In genomic region chr3:112773864-112774263, GRCh38 we compare ENCODE assay signal across 12 cellular contexts.
DNase-seq lines count a peak whose midpoint lies in the region; ATAC-seq, FAIRE-seq and TF ChIP-seq lines count a peak whose summit lies in the region.
"Had no signal": no experiment of that assay in that cellular context is flagged by ENCODE, and none has a peak within 500 bp of the region (broad histone marks: within the 10 kb centered on the region; RNA-seq: fewer than 3 reads in every experiment).

No MANE protein-coding gene starts in this region.

- no peak for TF ChIP-seq CTCF in Panc1 (IDR thresholded peaks at IDR 0.05)

- POLR2A ChIA-PET in Panc1 (lab: Charles Lee): no interaction called here

- in situ Hi-C loops in Panc1 (cut with HindIII; ENCODE audit: low pct_unique_long_range_greater_than_20kb, low sequenced_read_pairs): no loop called here

- CTCF ChIA-PET in Panc1 (lab: Charles Lee): interaction anchor here (0.6 kb wide), 1 partner anchor 1754 kb away, joined by 4 read pairs; no protein-coding TSS in a partner anchor

- H3K36me3 ChIP-seq in Panc1 (ENCODE audit: control insufficient read depth, insufficient read depth, low read length): no peaks in the 10 kb centered on the region
- H3K36me3 ChIP-seq: WERI-Rb-1 had no signal

- intact Hi-C loops in Panc1 (cut with micrococcal nuclease; ENCODE audit: unreplicated experiment): no loop called here

- no peaks in the 10 kb centered on the region for H3K27me3 ChIP-seq in Panc1 (ENCODE audit: control insufficient read depth, insufficient read depth, low read length)

- ATAC-seq in GM21723 (IDR thresholded peaks at IDR 0.05; ENCODE audit: unreplicated experiment) (peak; percentile 56), Panc1 (no peak), GM21529 (IDR thresholded peaks at IDR 0.05; ENCODE audit: unreplicated experiment) (no peak)

- DNase-seq in COLO668 (lab: John Stamatoyannopoulos, UW; ENCODE audit: unreplicated experiment) (peak; percentile 77), Panc1 (ENCODE audit: low read depth, low spot score) (peak; percentile 30), epithelial cell of prostate (ENCODE audit: low read depth, low spot score) (peak; percentile 92), NOMO-1 treated with dmso at 0.1 percent for 144 hours (lab: John Stamatoyannopoulos, UW; ENCODE audit: unreplicated experiment) (no peak), GM12892 (ENCODE audit: insufficient read length) (no peak), GM03348 (ENCODE audit: low spot score) (no peak)
- DNase-seq: dermis blood vessel endothelial cell; NCI-H146; stimulated activated CD4-positive, alpha-beta T cell treated with anti-CD3 and anti-CD28 coated beads, Interleukin-1b, Interleukin-23, amount 100 ng/mL, for 48 hours; WERI-Rb-1 had no signal

- H3K27ac ChIP-seq in Panc1 (ENCODE audit: low read length) (no peak overlapping the region), epithelial cell of prostate (peak overlapping the region; percentile 99)
- H3K27ac ChIP-seq: WERI-Rb-1 had no signal

- no peaks in the 10 kb centered on the region for H3K9me3 ChIP-seq in Panc1 (ENCODE audit: control insufficient read depth, insufficient read depth, low read depth, low read length)

- TF ChIP-seq POLR2A in GM12892 (IDR thresholded peaks at IDR 0.05; ENCODE audit: low read depth, low read length): no peak

- H3K4me1 ChIP-seq in Panc1 (ENCODE audit: control insufficient read depth, insufficient read depth, low read length): no peaks in the 10 kb centered on the region

- no peak overlapping the region for H3K4me3 ChIP-seq in Panc1 (ENCODE audit: low read depth in 2 of 2, low read length in 2 of 2)

- no TSS peak for BruUV-seq in Panc1 (replicated peaks; lab: Mats Ljungman, UMichigan)

- FAIRE-seq in GM12892 (lab: Jason Lieb, UNC): no peak

Comparison
In these comparisons a context has a peak if more than half of its experiments do, and no peak if none do; other contexts are left out.
1. DNase-seq: peak in COLO668 (single experiment), Panc1 (single experiment) and epithelial cell of prostate (single experiment); none in NOMO-1 treated with dmso at 0.1 percent for 144 hours (single experiment), GM12892 (single experiment) and GM03348 (single experiment).